ENCODE assay signal across 24 cellular contexts in the genomic region with DNA sequence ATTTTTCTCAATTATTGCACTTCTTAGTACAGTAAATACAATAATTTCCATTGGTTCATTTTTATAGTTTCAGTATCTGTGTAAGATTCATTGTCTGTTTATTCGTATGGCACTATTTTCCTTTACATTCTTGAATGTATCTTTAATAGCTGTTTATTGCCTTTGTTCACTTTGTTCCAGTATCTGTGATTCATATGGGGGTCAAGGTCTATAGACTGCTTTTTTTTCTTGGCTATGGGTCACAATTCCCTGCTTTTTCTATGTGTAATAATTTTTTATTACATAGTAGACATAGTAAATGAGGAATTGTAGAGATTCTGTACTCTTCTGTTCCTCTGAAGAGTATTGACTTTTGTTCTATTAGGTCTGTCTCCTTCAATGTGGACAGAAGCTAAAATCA. TPM values are rescaled to one million over a fixed set of nuclear protein-coding genes. Genes with fewer than 3 reads are reported as not detected.
DNase-seq lines count a peak whose midpoint lies in the region; ATAC-seq and TF ChIP-seq lines count a peak whose summit lies in the region.
"Had no signal": no experiment of that assay in that cellular context is flagged by ENCODE, and none has a peak within 500 bp of the region (broad histone marks: within the 10 kb centered on the region; RNA-seq: fewer than 3 reads in every experiment).

No MANE protein-coding gene starts in this region.

- H3K4me3 Mint-ChIP-seq in stimulated activated naive CD8-positive, alpha-beta T cell treated with anti-CD3 and anti-CD28 coated beads, Interleukin-15, amount 100 ng/mL, for 72 hours: no peak overlapping the region
- H3K4me3 Mint-ChIP-seq: CD14-positive monocyte; CD4-positive, alpha-beta T cell; CD8-positive, alpha-beta memory T cell; GM23338; H9 had no signal

- intact Hi-C loops in mucosa of descending colon (cut with DNase I, micrococcal nuclease): no loop called here

- peaks cover 0 to 7% of the 10 kb centered on the region in 2 donors for H3K9me3 Mint-ChIP-seq in stimulated activated naive CD8-positive, alpha-beta T cell treated with anti-CD3 and anti-CD28 coated beads, Interleukin-15, amount 100 ng/mL, for 72 hours

- H3K36me3 ChIP-seq in mucosa of descending colon (ENCODE audit: low read depth): no peaks in the 10 kb centered on the region

- peak; percentile 81 for ATAC-seq in mucosa of descending colon
- ATAC-seq in GM19463 (IDR thresholded peaks at IDR 0.05; ENCODE audit: unreplicated experiment): no peak
- ATAC-seq in HG02759 (IDR thresholded peaks at IDR 0.05; ENCODE audit: unreplicated experiment): no peak
- no peak for ATAC-seq in stimulated activated naive CD8-positive, alpha-beta T cell treated with anti-CD3 and anti-CD28 coated beads, Interleukin-15, amount 100 ng/mL, for 72 hours
- ATAC-seq: A549, GM12878, GM23338, HCT116 had no signal

- TF ChIP-seq CTCF in mucosa of descending colon (IDR thresholded peaks at IDR 0.05): no peak

- H3K27me3 Mint-ChIP-seq in stimulated activated naive CD8-positive, alpha-beta T cell treated with anti-CD3 and anti-CD28 coated beads, Interleukin-15, amount 100 ng/mL, for 72 hours: no peaks in the 10 kb centered on the region
- H3K27me3 Mint-ChIP-seq: CD4-positive, alpha-beta T cell; CD8-positive, alpha-beta memory T cell had no signal

- no peaks in the 10 kb centered on the region for H3K9me3 ChIP-seq in mucosa of descending colon
- H3K9me3 ChIP-seq: A549, BE2C had no signal

- H3K4me1 ChIP-seq in mucosa of descending colon (ENCODE audit: low read depth): no peaks in the 10 kb centered on the region
- H3K4me1 ChIP-seq: A549; BE2C; BLaER1 treated with 17β-estradiol and CSF1 and Interleukin-3, amounts not matched to agents 10 nM and 100 nM had no signal

- no peak overlapping the region for H3K4me3 ChIP-seq in mucosa of descending colon
- H3K4me3 ChIP-seq: A549; BLaER1 treated with 17β-estradiol and CSF1 and Interleukin-3, amounts not matched to agents 10 nM and 100 nM; GM12878; GM23338 had no signal

- H3K27ac Mint-ChIP-seq in stimulated activated naive CD8-positive, alpha-beta T cell treated with anti-CD3 and anti-CD28 coated beads, Interleukin-15, amount 100 ng/mL, for 72 hours: no peak overlapping the region
- H3K27ac Mint-ChIP-seq: CD14-positive monocyte; CD4-positive, alpha-beta T cell; CD8-positive, alpha-beta memory T cell; GM23338; H9 had no signal

- H3K4me1 Mint-ChIP-seq in stimulated activated naive CD8-positive, alpha-beta T cell treated with anti-CD3 and anti-CD28 coated beads, Interleukin-15, amount 100 ng/mL, for 72 hours: no peaks in the 10 kb centered on the region
- H3K4me1 Mint-ChIP-seq: CD14-positive monocyte; CD8-positive, alpha-beta memory T cell; GM23338; H9 had no signal

- peak; percentile 36 for DNase-seq in LoVo (ENCODE audit: low spot score)
- DNase-seq in dermis blood vessel endothelial cell: peak; percentile 25
- no peak for DNase-seq in mucosa of descending colon
- DNase-seq in stimulated activated naive CD8-positive, alpha-beta T cell treated with anti-CD3 and anti-CD28 coated beads, Interleukin-15, amount 100 ng/mL, for 72 hours: no peak
- DNase-seq: 8988T; ACHN; AML-193; BE2C; CD4-positive, alpha-beta T cell; CD8-positive, alpha-beta memory T cell; DMS 273 treated with DMSO at 0.1 percent for 48 hours; DMS79; EL; GDM1; H9 had no signal

RNA-seq across cellular contexts. Expression of a gene that starts 10.5 kb away (rescaled TPM):
- not detected in 2 replicates for total RNA-seq in dermis blood vessel endothelial cell
- under 1 TPM in 1 of 3 donors, not detected in 2; 0.38 TPM for total RNA-seq in mucosa of descending colon
- total RNA-seq: CD4-positive, alpha-beta T cell; CD8-positive, alpha-beta memory T cell; GM23338; H4; H9 had no signal

RNA-seq across cellular contexts. Expression of a gene that starts 45.2 kb away (rescaled TPM):
- total RNA-seq in dermis blood vessel endothelial cell (20.1 and 45.7 TPM in 2 replicates), mucosa of descending colon (10 to 100 TPM in 1 of 3 donors, 1 to 10 TPM in 2; 5.6 to 15.0 (median 8.8) TPM)

Comparison
In these comparisons a context has a peak if more than half of its experiments do, and no peak if none do; other contexts are left out.
1. DNase-seq: peak in LoVo (single experiment) and dermis blood vessel endothelial cell (single experiment); none in mucosa of descending colon (0 of 3) and stimulated activated naive CD8-positive, alpha-beta T cell treated with anti-CD3 and anti-CD28 coated beads, Interleukin-15, amount 100 ng/mL, for 72 hours (0 of 2).